In the genomic region with DNA sequence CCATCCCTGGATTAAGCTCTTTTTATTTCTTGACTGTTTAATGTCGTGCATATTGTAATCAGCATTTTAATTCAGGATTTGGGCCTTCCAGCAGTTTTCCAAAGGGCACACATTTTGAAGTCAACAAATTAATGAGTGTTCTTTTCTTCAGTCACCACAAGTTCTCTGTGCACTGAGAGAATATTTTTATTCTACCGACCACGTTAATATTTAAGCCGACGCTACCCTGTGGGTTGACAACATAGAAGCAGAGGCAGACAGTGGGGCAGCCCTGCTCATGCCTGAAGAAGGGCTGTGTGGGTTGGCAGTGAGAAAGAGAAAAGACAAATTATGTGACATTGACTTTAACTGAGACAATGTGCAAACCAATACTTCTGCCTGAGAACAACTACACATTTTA, we compare ENCODE assay signal across 16 cellular contexts.
DNase-seq lines count a peak whose midpoint lies in the region; ATAC-seq, FAIRE-seq and TF ChIP-seq lines count a peak whose summit lies in the region.
"Had no signal": no experiment of that assay in that cellular context is flagged by ENCODE, and none has a peak within 500 bp of the region (broad histone marks: within the 10 kb centered on the region; RNA-seq: fewer than 3 reads in every experiment).

No MANE protein-coding gene starts in this region.

- no peaks in the 10 kb centered on the region for H3K36me3 ChIP-seq in mammary epithelial cell (ENCODE audit: insufficient read depth, low read length)
- H3K36me3 ChIP-seq: HAP-1 had no signal

- H3K9ac ChIP-seq in mammary epithelial cell (ENCODE audit: insufficient read depth, low read length), result no peak overlapping the region

- POLR2A ChIA-PET in CD4-positive, alpha-beta T cell (lab: Charles Lee), result interaction anchor here (3.6 kb wide), 1 partner anchor 11 kb away, joined by 36 read pairs; no protein-coding TSS in a partner anchor

- BruUV-seq in mammary epithelial cell (replicated peaks; lab: Mats Ljungman, UMichigan), result no TSS peak

- no peaks in the 10 kb centered on the region for H3K79me2 ChIP-seq in mammary epithelial cell (ENCODE audit: insufficient read depth, low read length)

- no peak for TF ChIP-seq POLR2A in GM12891 (IDR thresholded peaks at IDR 0.05; ENCODE audit: low read depth, low read length)

- H3K36me3 Mint-ChIP-seq in CD4-positive, alpha-beta T cell (ENCODE audit: low read depth), result no peaks in the 10 kb centered on the region
- no peaks in the 10 kb centered on the region for H3K36me3 Mint-ChIP-seq in nephron (ENCODE audit: low read depth)

- peak; percentile 61 for FAIRE-seq in GM12891 (lab: Jason Lieb, UNC)
- FAIRE-seq: A549, HepG2, HTR-8/SVneo had no signal

- 99% methylated on average over 5 of the region's 5 CpGs for WGBS in mammary epithelial cell (ENCODE audit: low coverage, missing lambda C conversion rate)

- no peak overlapping the region for H3K4me2 ChIP-seq in mammary epithelial cell (ENCODE audit: insufficient read depth, low read depth, low read length)
- H3K4me2 ChIP-seq: A549 had no signal

- no peak for TF ChIP-seq CTCF in CD4-positive, alpha-beta T cell (IDR thresholded peaks at IDR 0.05)
- TF ChIP-seq CTCF in nephron (IDR thresholded peaks at IDR 0.05; ENCODE audit: unreplicated experiment in 3 of 3) (no peak), mammary epithelial cell (conservative IDR thresholded peaks at IDR 0.05 in 1 of 2, IDR thresholded peaks at IDR 0.05 in 1 of 2; ENCODE audit: extremely low read depth in 1 of 2, insufficient read depth in 1 of 2, low read depth in 1 of 2, low read length in 2 of 2) (no peak)

- no peaks in the 10 kb centered on the region for H3K27me3 ChIP-seq in CD4-positive, alpha-beta T cell (ENCODE audit: control insufficient read depth, insufficient read depth, low read length)
- H3K27me3 ChIP-seq in mammary epithelial cell (ENCODE audit: insufficient read depth, low read length), result no peaks in the 10 kb centered on the region
- H3K27me3 ChIP-seq: BE2C had no signal

- H3K4me1 ChIP-seq in mammary epithelial cell (ENCODE audit: insufficient read depth, low read length), result no peaks in the 10 kb centered on the region
- H3K4me1 ChIP-seq: A549, BE2C, HAP-1 had no signal

- H3K4me1 Mint-ChIP-seq in CD4-positive, alpha-beta T cell (ENCODE audit: low read depth), result peaks cover 80% of the 10 kb centered on the region
- peaks cover 6% of the 10 kb centered on the region for H3K4me1 Mint-ChIP-seq in nephron

- no peak for ATAC-seq in CD4-positive, alpha-beta T cell (ENCODE audit: poor library complexity)
- ATAC-seq in HG02973 (IDR thresholded peaks at IDR 0.05; ENCODE audit: unreplicated experiment) (no peak), GM18498 (IDR thresholded peaks at IDR 0.05; ENCODE audit: unreplicated experiment) (no peak)
- ATAC-seq: A549, HepG2 had no signal

- CTCF ChIA-PET in CD4-positive, alpha-beta T cell (lab: Charles Lee), result interaction anchor here (3.0 kb wide), 1 partner anchor 11 kb away, joined by 14 read pairs; no protein-coding TSS in a partner anchor
- CTCF ChIA-PET in mammary epithelial cell (lab: Charles Lee; ENCODE audit: low non-redundant PET), result no interaction called here

- no peak overlapping the region for H3K4me3 Mint-ChIP-seq in CD4-positive, alpha-beta T cell
- H3K4me3 Mint-ChIP-seq in nephron, result no peak overlapping the region

- DNase-seq in CD4-positive, alpha-beta T cell, result no peak
- DNase-seq in GM12891 (ENCODE audit: insufficient read length, low spot score) (no peak), glomerular visceral epithelial cell (ENCODE audit: extremely low spot score) (peak; percentile 19), mammary epithelial cell (no peak)
- DNase-seq: BE2C, Calu3, DMS 273 treated with DMSO at 0.1 percent for 48 hours, GOT3 had no signal

- H4K20me1 ChIP-seq in mammary epithelial cell (ENCODE audit: insufficient read depth, low read length), result no peaks in the 10 kb centered on the region

- intact Hi-C loops in CD4-positive, alpha-beta T cell (cut with DNase I, micrococcal nuclease), result no loop called here
- intact Hi-C loops in mammary epithelial cell (cut with micrococcal nuclease), result loop anchor here (5.0 kb wide), 1 partner anchor 46 kb away; no protein-coding TSS in a partner anchor

- H3K27ac ChIP-seq in CD4-positive, alpha-beta T cell (ENCODE audit: low read depth, low read length), result no peak overlapping the region
- no peak overlapping the region for H3K27ac ChIP-seq in mammary epithelial cell (ENCODE audit: insufficient read depth, low read depth, low read length)
- H3K27ac ChIP-seq: A549, C4-2B had no signal

- H3K27me3 Mint-ChIP-seq in CD4-positive, alpha-beta T cell, result no peaks in the 10 kb centered on the region
- H3K27me3 Mint-ChIP-seq in nephron (ENCODE audit: low read depth), result no peaks in the 10 kb centered on the region

- dilution Hi-C loops in mammary epithelial cell (cut with HindIII; ENCODE audit: low sequenced_read_pairs), result no loop called here

- no peaks in the 10 kb centered on the region for H3K9me3 Mint-ChIP-seq in CD4-positive, alpha-beta T cell
- H3K9me3 Mint-ChIP-seq in nephron, result no peaks in the 10 kb centered on the region

- H3K4me3 ChIP-seq in mammary epithelial cell (replicated peaks in 1 of 3; ENCODE audit: insufficient read depth in 1 of 3, low read depth in 2 of 3, low read length in 3 of 3), result no peak overlapping the region
- H3K4me3 ChIP-seq: A549, HAP-1 had no signal

- no peak overlapping the region for H2AFZ ChIP-seq in mammary epithelial cell (ENCODE audit: low read depth, low read length)

- in situ Hi-C loops in mammary epithelial cell (cut with MboI; ENCODE audit: low sequenced_read_pairs in 2 of 2), result no loop called here

- H3K27ac Mint-ChIP-seq in CD4-positive, alpha-beta T cell, result peak overlapping the region; percentile 96
- peak overlapping the region; percentile 79 to 93 (median 80) for H3K27ac Mint-ChIP-seq in nephron

- no peaks in the 10 kb centered on the region for H3K9me3 ChIP-seq in CD4-positive, alpha-beta T cell (ENCODE audit: control insufficient read depth, low read length)
- no peaks in the 10 kb centered on the region for H3K9me3 ChIP-seq in mammary epithelial cell (replicated peaks; ENCODE audit: insufficient read depth, low read length)
- H3K9me3 ChIP-seq: A549, BE2C, HAP-1 had no signal

TF ChIP-seq in GM12891, 5 proteins besides CTCF, POLR2A, EP300 and RAD21:
- TF ChIP-seq PAX5 (IDR thresholded peaks at IDR 0.05; ENCODE audit: insufficient read depth, low read length, severe bottlenecking) (no peak), SPI1 (IDR thresholded peaks at IDR 0.05; ENCODE audit: low read depth, low read length) (no peak), POU2F2 (IDR thresholded peaks at IDR 0.05; ENCODE audit: low read depth, low read length) (no peak)
